ENCODE assay signal across 8 cellular contexts in the genomic region with DNA sequence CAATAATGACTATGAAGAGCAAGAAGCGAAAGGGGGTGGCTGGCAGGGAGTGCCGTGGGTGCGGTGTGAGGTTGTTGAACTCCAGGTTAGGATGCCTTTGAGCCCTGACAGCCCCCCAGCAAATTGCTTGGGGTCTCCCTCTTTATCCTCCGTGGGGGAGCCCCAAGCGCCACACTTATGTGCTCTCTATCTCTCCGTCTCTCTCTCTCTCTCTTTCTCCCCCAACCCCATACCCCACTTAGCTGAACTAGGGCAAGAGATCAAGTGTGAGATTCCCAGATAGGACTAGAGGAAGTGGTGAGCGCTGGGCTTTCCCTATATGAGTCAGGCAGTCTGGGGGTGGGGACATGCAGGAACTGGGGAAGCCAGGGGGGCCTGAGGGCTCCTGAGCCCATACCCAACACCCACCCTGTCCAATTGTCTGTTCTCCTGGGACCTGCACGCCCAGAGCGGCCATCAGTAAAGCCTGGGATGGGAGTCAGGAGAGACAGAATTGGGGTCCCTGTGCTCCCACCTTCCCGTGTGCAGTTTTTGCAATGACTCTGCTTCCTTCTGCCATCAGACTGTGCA. TPM values are rescaled to one million over a fixed set of nuclear protein-coding genes. Genes with fewer than 3 reads are reported as not detected.
DNase-seq lines count a peak whose midpoint lies in the region; ATAC-seq and TF ChIP-seq lines count a peak whose summit lies in the region.

No MANE protein-coding gene starts in this region.

- H3K4me1 ChIP-seq in breast epithelium (no peaks in the 10 kb centered on the region), BE2C (no peaks in the 10 kb centered on the region)

- intact Hi-C loops in CD14-positive monocyte (cut with micrococcal nuclease) = loop anchor here in 1 of 2 donors (2.0 to 5.0 kb wide), 2 partner anchors 13 to 95 kb away; no protein-coding TSS in a partner anchor
- intact Hi-C loops in breast epithelium (cut with DNase I; ENCODE audit: low total_unique reads) = no loop called here

- TF ChIP-seq CTCF in CD14-positive monocyte (IDR thresholded peaks at IDR 0.05) (no peak), breast epithelium (IDR thresholded peaks at IDR 0.05) (no peak), BE2C (IDR thresholded peaks at IDR 0.05; ENCODE audit: low read depth, low read length) (no peak)

- H3K4me3 ChIP-seq in breast epithelium (no peak overlapping the region), BE2C (ENCODE audit: low read depth, low read length) (no peak overlapping the region)

- TF ChIP-seq POLR2A in breast epithelium (IDR thresholded peaks at IDR 0.05) = no peak

- H3K4me1 Mint-ChIP-seq in CD14-positive monocyte = peaks cover 89% of the 10 kb centered on the region
- peaks cover 73 to 80% of the 10 kb centered on the region in 2 donors for H3K4me1 Mint-ChIP-seq in natural killer cell treated with Interleukin-12 subunit alpha and Interleukin-12 subunit beta and Interleukin-15 and Interleukin-18, amount 100 ng/mL, for 72 hours (ENCODE audit: low read depth in 2 of 2)

- H3K27ac ChIP-seq in breast epithelium = peak overlapping the region; percentile 48 to 64

- H3K27ac Mint-ChIP-seq in CD14-positive monocyte = peak overlapping the region; percentile 98 to 99 (median 99)
- H3K27ac Mint-ChIP-seq in natural killer cell treated with Interleukin-12 subunit alpha and Interleukin-12 subunit beta and Interleukin-15 and Interleukin-18, amount 100 ng/mL, for 72 hours = peak overlapping the region; percentile 84 to 96

- ATAC-seq in HG02610 (IDR thresholded peaks at IDR 0.05; ENCODE audit: unreplicated experiment) = peak; percentile 59
- ATAC-seq in natural killer cell treated with Interleukin-12 subunit alpha and Interleukin-12 subunit beta and Interleukin-15 and Interleukin-18, amount 100 ng/mL, for 72 hours = peak; percentile 83 to 84

- H3K27me3 Mint-ChIP-seq in CD14-positive monocyte (ENCODE audit: low read depth in 3 of 3) = peaks cover 0 to 2% (median 2%) of the 10 kb centered on the region in 3 donors
- no peaks in the 10 kb centered on the region for H3K27me3 Mint-ChIP-seq in natural killer cell treated with Interleukin-12 subunit alpha and Interleukin-12 subunit beta and Interleukin-15 and Interleukin-18, amount 100 ng/mL, for 72 hours

- no peaks in the 10 kb centered on the region for H3K9me3 ChIP-seq in breast epithelium
- H3K9me3 ChIP-seq in BE2C = no peaks in the 10 kb centered on the region

- peaks cover 0 to 2% (median 0%) of the 10 kb centered on the region in 7 donors for H3K9me3 Mint-ChIP-seq in CD14-positive monocyte
- no peaks in the 10 kb centered on the region for H3K9me3 Mint-ChIP-seq in natural killer cell treated with Interleukin-12 subunit alpha and Interleukin-12 subunit beta and Interleukin-15 and Interleukin-18, amount 100 ng/mL, for 72 hours

- peaks cover 53 to 87% of the 10 kb centered on the region in 2 donors for H3K36me3 Mint-ChIP-seq in CD14-positive monocyte
- no peaks in the 10 kb centered on the region for H3K36me3 Mint-ChIP-seq in natural killer cell treated with Interleukin-12 subunit alpha and Interleukin-12 subunit beta and Interleukin-15 and Interleukin-18, amount 100 ng/mL, for 72 hours

- peak; percentile 90 for DNase-seq in CD14-positive monocyte (ENCODE audit: low spot score)
- peak; percentile 67 for DNase-seq in T-helper 9 cell
- DNase-seq in breast epithelium (ENCODE audit: low spot score in 2 of 2) = no peak
- DNase-seq in natural killer cell treated with Interleukin-12 subunit alpha and Interleukin-12 subunit beta and Interleukin-15 and Interleukin-18, amount 100 ng/mL, for 72 hours (ENCODE audit: low spot score) = peak; percentile 86
- no peak for DNase-seq in BE2C
- DNase-seq in RKO (ENCODE audit: low spot score) = no peak
- DNase-seq in NCI-H526 treated with DMSO at 0.1 percent for 48 hours (lab: John Stamatoyannopoulos, UW) = no peak

- H3K4me3 Mint-ChIP-seq in CD14-positive monocyte = peak overlapping the region; percentile 77 to 87
- H3K4me3 Mint-ChIP-seq in natural killer cell treated with Interleukin-12 subunit alpha and Interleukin-12 subunit beta and Interleukin-15 and Interleukin-18, amount 100 ng/mL, for 72 hours = peak overlapping the region; percentile 96

- H3K36me3 ChIP-seq in breast epithelium = no peaks in the 10 kb centered on the region
- H3K36me3 ChIP-seq in BE2C = no peaks in the 10 kb centered on the region

- H3K27me3 ChIP-seq in breast epithelium = no peaks in the 10 kb centered on the region
- H3K27me3 ChIP-seq in BE2C = no peaks in the 10 kb centered on the region

RNA-seq across cellular contexts. Expression of a gene that starts 7.8 kb away (rescaled TPM):
- polyA plus RNA-seq in CD14-positive monocyte = 100 to 1,000 TPM; 323 to 329 TPM
- 10 to 100 TPM; 24.9 to 43.9 (median 32.8) TPM for total RNA-seq in breast epithelium
- total RNA-seq in natural killer cell treated with Interleukin-12 subunit alpha and Interleukin-12 subunit beta and Interleukin-15 and Interleukin-18, amount 100 ng/mL, for 72 hours = 100 to 1,000 TPM; 164 to 185 TPM
- polyA plus RNA-seq in BE2C (2012; ENCODE audit: insufficient read depth, insufficient read length, low read depth) = 8.8 TPM

RNA-seq across cellular contexts. Expression of a gene that starts 20.8 kb away (rescaled TPM):
- not detected for polyA plus RNA-seq in CD14-positive monocyte
- under 1 TPM in 1 of 3 donors, not detected in 2; 0.16 TPM for total RNA-seq in breast epithelium
- total RNA-seq in natural killer cell treated with Interleukin-12 subunit alpha and Interleukin-12 subunit beta and Interleukin-15 and Interleukin-18, amount 100 ng/mL, for 72 hours = 1 to 10 TPM in 1 of 2 donors, under 1 TPM in 1; 0.53 to 2.3 TPM
- not detected for polyA plus RNA-seq in BE2C (2012; ENCODE audit: insufficient read depth, insufficient read length, low read depth)

RNA-seq across cellular contexts. Expression of a gene that starts 39.1 kb away (rescaled TPM):
- polyA plus RNA-seq in CD14-positive monocyte = not detected
- total RNA-seq in breast epithelium = not detected
- not detected for total RNA-seq in natural killer cell treated with Interleukin-12 subunit alpha and Interleukin-12 subunit beta and Interleukin-15 and Interleukin-18, amount 100 ng/mL, for 72 hours
- not detected for polyA plus RNA-seq in BE2C (2012; ENCODE audit: insufficient read depth, insufficient read length, low read depth)

RNA-seq across cellular contexts. Expression of a gene that starts 58.5 kb away (rescaled TPM):
- not detected for polyA plus RNA-seq in CD14-positive monocyte
- not detected for total RNA-seq in breast epithelium
- not detected for total RNA-seq in natural killer cell treated with Interleukin-12 subunit alpha and Interleukin-12 subunit beta and Interleukin-15 and Interleukin-18, amount 100 ng/mL, for 72 hours
- not detected for polyA plus RNA-seq in BE2C (2012; ENCODE audit: insufficient read depth, insufficient read length, low read depth)

Comparison
In these comparisons a context has a peak if more than half of its experiments do, and no peak if none do; other contexts are left out.
1. DNase-seq: peak in CD14-positive monocyte (single experiment), T-helper 9 cell (single experiment) and natural killer cell treated with Interleukin-12 subunit alpha and Interleukin-12 subunit beta and Interleukin-15 and Interleukin-18, amount 100 ng/mL, for 72 hours (single experiment); none in breast epithelium (0 of 2), BE2C (single experiment), RKO (single experiment) and NCI-H526 treated with DMSO at 0.1 percent for 48 hours (single experiment).